ENCODE assay signal across 15 cellular contexts in genomic region chr4:62191446-62191845, GRCh38.
A peak's percentile ranks its signal among the peaks of the same experiment; 100 is the strongest.
DNase-seq lines count a peak whose midpoint lies in the region; ATAC-seq and TF ChIP-seq lines count a peak whose summit lies in the region.
"Had no signal": no experiment of that assay in that cellular context is flagged by ENCODE, and none has a peak within 500 bp of the region (broad histone marks: within the 10 kb centered on the region; RNA-seq: fewer than 3 reads in every experiment).

No MANE protein-coding gene starts in this region.

- H3K4me1 ChIP-seq in BE2C, result peaks cover 22% of the 10 kb centered on the region
- H3K4me1 ChIP-seq: BLaER1, Caco-2 had no signal

- no peaks in the 10 kb centered on the region for H4K20me1 ChIP-seq in neural cell (ENCODE audit: insufficient read depth)
- H4K20me1 ChIP-seq: BLaER1 had no signal

- H3K4me3 ChIP-seq in BE2C (ENCODE audit: low read depth, low read length) (peak overlapping the region; percentile 36), neural cell (ENCODE audit: low read length) (no peak overlapping the region)
- H3K4me3 ChIP-seq: BLaER1, GM23248 had no signal

- H3K9me2 ChIP-seq in neural cell (ENCODE audit: insufficient read depth, low read length), result no peaks in the 10 kb centered on the region

- no peak for TF ChIP-seq EP300 in neural cell (conservative IDR thresholded peaks at IDR 0.05; ENCODE audit: poor library complexity, severe bottlenecking)

- no peak overlapping the region for H3K4me2 ChIP-seq in neural cell (ENCODE audit: low read length)
- H3K4me2 ChIP-seq: BLaER1 had no signal

- no peaks in the 10 kb centered on the region for H3F3A ChIP-seq in neural cell (ENCODE audit: insufficient read depth, low read length, poor library complexity, severe bottlenecking)

- ATAC-seq in SK-N-SH treated with all-trans-retinoic acid at 6 μM for 48 hours, result no peak
- ATAC-seq: HCT116 had no signal

- H3K36me3 ChIP-seq in BE2C (no peaks in the 10 kb centered on the region), neural cell (ENCODE audit: insufficient read depth, low read length) (no peaks in the 10 kb centered on the region)
- H3K36me3 ChIP-seq: BLaER1 had no signal

- H3K27ac ChIP-seq in neural cell (ENCODE audit: low read length), result peak overlapping the region; percentile 51
- H3K27ac ChIP-seq: BLaER1, GM23248, HL-60 had no signal

- no peak overlapping the region for H2AFZ ChIP-seq in neural cell (ENCODE audit: low read depth, low read length)
- H2AFZ ChIP-seq: GM23248 had no signal

- no peaks in the 10 kb centered on the region for H3K27me3 ChIP-seq in BE2C
- no peaks in the 10 kb centered on the region for H3K27me3 ChIP-seq in neural cell (ENCODE audit: insufficient read depth, low read depth, low read length)
- H3K27me3 ChIP-seq: BLaER1 had no signal

- H3K9me3 ChIP-seq in BE2C, result no peaks in the 10 kb centered on the region
- H3K9me3 ChIP-seq in neural cell (ENCODE audit: low read length), result no peaks in the 10 kb centered on the region
- H3K9me3 ChIP-seq: BLaER1, Caco-2 had no signal

- no peak for TF ChIP-seq CTCF in BE2C (IDR thresholded peaks at IDR 0.05; ENCODE audit: low read depth, low read length)
- TF ChIP-seq CTCF in neural cell (IDR thresholded peaks at IDR 0.05; ENCODE audit: poor library complexity, severe bottlenecking), result no peak

- no peak for TF ChIP-seq RAD21 in neural cell (conservative IDR thresholded peaks at IDR 0.05)

- DNase-seq in BE2C, result no peak
- peak; percentile 12 for DNase-seq in NCI-H1694 (lab: John Stamatoyannopoulos, UW)
- DNase-seq in RPMI8226, result no peak
- DNase-seq in NCI-H2029 treated with DMSO at 0.1 percent for 48 hours (lab: John Stamatoyannopoulos, UW), result no peak
- no peak for DNase-seq in glomerular visceral epithelial cell (ENCODE audit: extremely low spot score)
- DNase-seq: Caco-2; CD8-positive, alpha-beta memory T cell; DMS53; GF-D8; GM23248 had no signal

- no peaks in the 10 kb centered on the region for H3K79me2 ChIP-seq in neural cell (replicated peaks; ENCODE audit: insufficient read depth, low read length)

- no peak overlapping the region for H3K9ac ChIP-seq in neural cell (ENCODE audit: low read length)
- H3K9ac ChIP-seq: BLaER1, GM23248 had no signal

TF ChIP-seq in SK-N-SH treated with all-trans-retinoic acid at 6 μM for 48 hours, 23 proteins besides CTCF, POLR2A, EP300 and RAD21:
- TF ChIP-seq TCF4 (CRISPR knock-in tag; IDR thresholded peaks at IDR 0.05; ENCODE audit: borderline replicate concordance), result 0 out of 2 replicates have a peak, but pooled peaks have one; percentile 31
- TF ChIP-seq ESRRG (CRISPR knock-in tag; IDR thresholded peaks at IDR 0.05), result no peak

TF ChIP-seq in neural cell, 6 proteins besides CTCF, POLR2A, EP300 and RAD21:
- TF ChIP-seq EZH2 (IDR thresholded peaks at IDR 0.05; ENCODE audit: borderline replicate concordance, insufficient read depth, low read length, poor library complexity, severe bottlenecking) (no peak), POLR2AphosphoS5 (IDR thresholded peaks at IDR 0.05) (no peak), REST (IDR thresholded peaks at IDR 0.05; ENCODE audit: borderline replicate concordance) (no peak), MXI1 (conservative IDR thresholded peaks at IDR 0.05; ENCODE audit: poor library complexity, severe bottlenecking) (no peak), SMC3 (conservative IDR thresholded peaks at IDR 0.05; ENCODE audit: poor library complexity) (no peak), TAF1 (IDR thresholded peaks at IDR 0.05; ENCODE audit: low read depth) (no peak)
